Comparison of ENCODE assay signal across 8 cellular contexts in genomic region chr12:442235-442884, GRCh38. TPM values are rescaled to one million over a fixed set of nuclear protein-coding genes. Genes with fewer than 3 reads are reported as not detected.
A peak's percentile ranks its signal among the peaks of the same experiment; 100 is the strongest.
DNase-seq lines count a peak whose midpoint lies in the region; ATAC-seq and TF ChIP-seq lines count a peak whose summit lies in the region.

No MANE protein-coding gene starts in this region.

- H3K27ac ChIP-seq in Karpas-422 (ENCODE audit: low read length) (no peak overlapping the region), colonic mucosa (no peak overlapping the region)

- H2AFZ ChIP-seq in Karpas-422 (ENCODE audit: low read length), result no peak overlapping the region

- H3K4me1 ChIP-seq in Karpas-422 (ENCODE audit: low read length), result no peaks in the 10 kb centered on the region
- no peaks in the 10 kb centered on the region for H3K4me1 ChIP-seq in colonic mucosa

- no peak overlapping the region for H3K4me2 ChIP-seq in Karpas-422 (ENCODE audit: low read depth, low read length, poor library complexity, severe bottlenecking)

- H3K9ac ChIP-seq in Karpas-422 (ENCODE audit: low read length) (no peak overlapping the region), colonic mucosa (ENCODE audit: low read depth in 2 of 2, low read length in 2 of 2) (no peak overlapping the region)

- H3K4me3 ChIP-seq in Karpas-422 (ENCODE audit: low read length) (no peak overlapping the region), colonic mucosa (no peak overlapping the region)

- no peaks in the 10 kb centered on the region for H4K20me1 ChIP-seq in Karpas-422 (ENCODE audit: insufficient read depth, low read depth, low read length)

- peak; percentile 78 for TF ChIP-seq CTCF in colonic mucosa (IDR thresholded peaks at IDR 0.05)

- H3K79me2 ChIP-seq in Karpas-422 (ENCODE audit: low read length), result no peaks in the 10 kb centered on the region

- peaks cover 19% of the 10 kb centered on the region for H3K36me3 ChIP-seq in Karpas-422 (ENCODE audit: insufficient read depth, low read length)
- H3K36me3 ChIP-seq in colonic mucosa, result no peaks in the 10 kb centered on the region

- no peaks in the 10 kb centered on the region for H3K9me3 ChIP-seq in Karpas-422 (ENCODE audit: low read length)
- no peaks in the 10 kb centered on the region for H3K9me3 ChIP-seq in colonic mucosa

- no peaks in the 10 kb centered on the region for H3K27me3 ChIP-seq in Karpas-422 (ENCODE audit: low read length)
- no peaks in the 10 kb centered on the region for H3K27me3 ChIP-seq in colonic mucosa

- peak; percentile 15 to 59 for DNase-seq in NCI-H524 (lab: John Stamatoyannopoulos, UW)
- no peak for DNase-seq in NCI-H524 treated with DMSO at 0.1 percent for 48 hours (lab: John Stamatoyannopoulos, UW)
- DNase-seq in Karpas-422, result peak; percentile 75
- peak; percentile 54 for DNase-seq in SW480 (ENCODE audit: low spot score)
- peak; percentile 73 for DNase-seq in colonic mucosa
- DNase-seq in left lobe of liver (ENCODE audit: low spot score), result peak; percentile 51
- DNase-seq in superior temporal gyrus (ENCODE audit: extremely low spot score), result peak; percentile 86
- no peak for DNase-seq in amniotic stem cell (lab: John Stamatoyannopoulos, UW)

- ATAC-seq in left lobe of liver, result peak; percentile 93

- intact Hi-C loops in colonic mucosa (cut with DNase I), result loop anchor here (5.0 kb wide), 1 partner anchor 110 kb away; no protein-coding TSS in a partner anchor

- H3K9me2 ChIP-seq in Karpas-422 (replicated peaks; ENCODE audit: insufficient read depth, low read length), result no peaks in the 10 kb centered on the region

RNA-seq across cellular contexts. Expression of gene B4GALNT3, which starts 17.4 kb away (rescaled TPM):
- 0.30 TPM in 1 of 2 replicates, not detected in the other for total RNA-seq in Karpas-422 (2014; rRNA removed; shearing (Covaris generic); ENCODE audit: low replicate concordance)
- total RNA-seq in colonic mucosa, result 10 to 100 TPM; 73.7 to 84.0 TPM
- total RNA-seq in left lobe of liver, result 0.30 TPM

RNA-seq across cellular contexts. Expression of gene CCDC77, which starts 40.9 kb away (rescaled TPM):
- 10.9 and 17.7 TPM in 2 replicates for total RNA-seq in Karpas-422 (2014; rRNA removed; shearing (Covaris generic); ENCODE audit: low replicate concordance)
- total RNA-seq in colonic mucosa (10 to 100 TPM in 1 of 2 donors, 1 to 10 TPM in 1; 5.1 to 12.5 TPM), left lobe of liver (1.2 TPM)

RNA-seq across cellular contexts. Expression of gene KDM5A, which starts 53.2 kb away (rescaled TPM):
- total RNA-seq in Karpas-422 (2014; rRNA removed; shearing (Covaris generic); ENCODE audit: low replicate concordance), result 61.4 and 64.7 TPM in 2 replicates
- total RNA-seq in colonic mucosa, result 10 to 100 TPM; 60.3 to 64.3 TPM
- total RNA-seq in left lobe of liver, result 25.6 TPM

Comparison
In these comparisons a context has a peak if more than half of its experiments do, and no peak if none do; other contexts are left out.
1. DNase-seq: peak in NCI-H524 (2 of 2), Karpas-422 (single experiment), SW480 (single experiment), colonic mucosa (single experiment), left lobe of liver (single experiment) and superior temporal gyrus (single experiment); none in NCI-H524 treated with DMSO at 0.1 percent for 48 hours (single experiment) and amniotic stem cell (single experiment).
2. RNA of gene B4GALNT3, which starts 17.4 kb away (total RNA-seq): 73.7 to 84.0 TPM in colonic mucosa; 0.30 TPM in left lobe of liver (single experiment) and 0.30 TPM in Karpas-422; every median in the first group is over 10 times any median in the second.